Comparison of ENCODE assay signal across 8 cellular contexts in the genomic region with DNA sequence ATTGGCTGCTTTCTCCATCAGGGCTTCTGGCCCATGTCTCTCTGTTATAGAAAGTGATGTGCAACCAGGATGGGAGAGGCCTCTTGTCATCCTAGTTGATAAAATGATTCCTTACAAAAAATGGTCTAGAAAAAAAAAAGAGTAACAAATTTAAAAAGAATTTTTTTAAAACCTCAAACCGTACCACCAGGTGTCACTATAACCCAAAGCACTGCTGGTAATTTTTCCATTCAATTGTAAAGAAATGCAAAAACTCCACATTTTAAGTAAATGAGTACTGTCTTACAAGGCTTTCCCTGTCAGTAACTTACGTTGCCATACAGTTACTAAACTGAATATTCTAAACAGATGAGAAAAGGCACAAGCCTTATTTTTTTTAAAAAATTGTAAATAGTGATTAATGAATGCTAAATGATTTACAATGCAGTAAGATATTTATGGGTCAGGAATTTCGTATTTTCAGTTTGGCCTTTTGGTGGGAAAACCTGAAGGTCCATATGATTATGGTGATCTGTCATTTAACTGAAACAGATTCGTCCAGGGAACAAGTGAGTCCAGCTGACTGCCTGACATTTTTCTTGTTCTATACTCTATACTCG.
DNase-seq lines count a peak whose midpoint lies in the region; ATAC-seq and TF ChIP-seq lines count a peak whose summit lies in the region.

No MANE protein-coding gene starts in this region.

- no peak overlapping the region for H3K4me3 ChIP-seq in OCI-LY3 (ENCODE audit: low read length)

- H3K9ac ChIP-seq in OCI-LY3 (ENCODE audit: low read length), result no peak overlapping the region

- H3K27me3 Mint-ChIP-seq in endothelial cell (ENCODE audit: unreplicated experiment) (peaks cover 3% of the 10 kb centered on the region), T-helper 17 cell (peaks cover 8% of the 10 kb centered on the region)

- H3K4me2 ChIP-seq in OCI-LY3 (ENCODE audit: low read length), result no peak overlapping the region

- H3K27me3 ChIP-seq in OCI-LY3 (ENCODE audit: low read depth, low read length), result no peaks in the 10 kb centered on the region

- H3K27ac Mint-ChIP-seq in endothelial cell (ENCODE audit: unreplicated experiment) (peak overlapping the region; percentile 5), T-helper 17 cell (no peak overlapping the region)

- peaks cover 9% of the 10 kb centered on the region; the same call in 1 of the 2 replicates for H3K4me1 ChIP-seq in OCI-LY3 (ENCODE audit: low read length)

- H3K4me3 Mint-ChIP-seq in endothelial cell (ENCODE audit: unreplicated experiment) (no peak overlapping the region), T-helper 17 cell (no peak overlapping the region)

- TF ChIP-seq CTCF in GM12873 (IDR thresholded peaks at IDR 0.05; ENCODE audit: insufficient read depth, low read depth, low read length, missing control alignments) (peak; percentile 42), OCI-LY3 (IDR thresholded peaks at IDR 0.05; ENCODE audit: low read depth, low read length) (peak; percentile 92), endothelial cell (IDR thresholded peaks at IDR 0.05; ENCODE audit: unreplicated experiment) (peak; percentile 97)

- no peak for ATAC-seq in T-helper 17 cell

- H3K9me3 ChIP-seq in OCI-LY3 (ENCODE audit: insufficient read depth, low read length), result no peaks in the 10 kb centered on the region
- no peaks in the 10 kb centered on the region for H3K9me3 ChIP-seq in T-helper 17 cell (ENCODE audit: control insufficient read depth, low read length, poor library complexity, severe bottlenecking)

- no peaks in the 10 kb centered on the region for H3K9me3 Mint-ChIP-seq in endothelial cell (ENCODE audit: unreplicated experiment)

- H3K36me3 Mint-ChIP-seq in endothelial cell (ENCODE audit: low read depth, unreplicated experiment) (no peaks in the 10 kb centered on the region), T-helper 17 cell (ENCODE audit: low read depth) (no peaks in the 10 kb centered on the region)

- H3K79me2 ChIP-seq in OCI-LY3 (ENCODE audit: low read length), result no peaks in the 10 kb centered on the region

- H4K20me1 ChIP-seq in OCI-LY3 (ENCODE audit: insufficient read depth, low read length), result no peaks in the 10 kb centered on the region

- no peak overlapping the region for H2AFZ ChIP-seq in OCI-LY3 (ENCODE audit: low read depth, low read length)

- H3K36me3 ChIP-seq in OCI-LY3 (replicated peaks; ENCODE audit: low read depth, low read length), result no peaks in the 10 kb centered on the region

- no peak overlapping the region for H3K27ac ChIP-seq in OCI-LY3 (ENCODE audit: low read length)

- DNase-seq in AG08395 (ENCODE audit: low spot score) (peak; percentile 20), endothelial cell (ENCODE audit: low spot score) (peak; percentile 36), renal cortical epithelial cell (ENCODE audit: low read depth) (peak; percentile 67), T-helper 17 cell (no peak), COLO829 (ENCODE audit: low spot score) (no peak)
- DNase-seq in activated naive CD4-positive, alpha-beta T cell (lab: John Stamatoyannopoulos, UW), result no peak

- peaks cover 11% of the 10 kb centered on the region for H3K4me1 Mint-ChIP-seq in endothelial cell (ENCODE audit: unreplicated experiment)
- H3K4me1 Mint-ChIP-seq in T-helper 17 cell, result no peaks in the 10 kb centered on the region

Comparison
In these comparisons a context has a peak if more than half of its experiments do, and no peak if none do; other contexts are left out.
1. DNase-seq: peak in AG08395 (single experiment), endothelial cell (single experiment) and renal cortical epithelial cell (single experiment); none in T-helper 17 cell (0 of 3), COLO829 (single experiment) and activated naive CD4-positive, alpha-beta T cell (0 of 4).
2. CTCF ChIP-seq: peak in every context shown above with its lines; median percentile 97 in endothelial cell; 92 in OCI-LY3; 42 in GM12873.